In the genomic region with DNA sequence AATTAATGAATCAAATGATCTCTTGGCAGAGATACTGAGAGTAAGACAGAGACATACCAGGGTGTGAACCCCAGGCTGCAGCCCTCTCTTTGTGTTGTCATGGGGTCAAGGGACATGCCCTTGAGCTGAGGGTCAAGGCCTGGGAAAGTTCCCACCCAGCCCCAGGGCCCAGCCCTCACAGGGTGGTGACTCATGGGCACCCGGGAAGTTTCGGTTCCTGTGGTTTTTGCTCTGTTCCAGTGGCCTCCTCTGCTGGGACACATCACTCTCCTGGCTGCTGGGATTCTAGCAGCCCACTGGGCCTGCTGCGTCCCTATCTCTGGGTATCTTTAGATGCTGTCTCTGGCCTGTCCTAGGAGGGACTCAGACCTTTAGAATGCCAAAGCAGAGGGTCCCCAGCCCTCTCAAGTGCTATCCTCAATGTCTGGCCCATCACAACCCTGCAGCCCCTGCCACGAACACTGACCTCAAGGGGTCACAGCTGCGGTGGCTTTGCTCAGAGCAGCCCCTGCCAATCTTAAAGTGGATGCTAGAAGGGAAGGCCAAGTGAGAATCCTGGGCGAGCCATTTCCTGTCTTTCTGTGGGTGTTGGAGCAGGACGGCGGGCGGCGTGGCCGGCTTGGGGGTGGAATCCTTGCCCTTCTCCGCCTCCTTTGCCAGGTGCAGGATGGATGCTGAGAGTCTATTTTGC, we compare ENCODE assay signal across 10 cellular contexts.
A peak's percentile ranks its signal among the peaks of the same experiment; 100 is the strongest.
DNase-seq lines count a peak whose midpoint lies in the region; ATAC-seq and TF ChIP-seq lines count a peak whose summit lies in the region.
"Had no signal": no experiment of that assay in that cellular context is flagged by ENCODE, and none has a peak within 500 bp of the region (broad histone marks: within the 10 kb centered on the region; RNA-seq: fewer than 3 reads in every experiment).

No MANE protein-coding gene starts in this region.

- no peak overlapping the region for H3K27ac ChIP-seq in right lobe of liver
- H3K27ac ChIP-seq: body of pancreas, KMS-11 had no signal

- peak; percentile 51 to 83 (median 54) for ATAC-seq in right lobe of liver
- no peak for ATAC-seq in HG03196 (IDR thresholded peaks at IDR 0.05; ENCODE audit: unreplicated experiment)
- no peak for ATAC-seq in HG02571 (IDR thresholded peaks at IDR 0.05; ENCODE audit: unreplicated experiment)
- ATAC-seq: body of pancreas had no signal

- intact Hi-C loops in right lobe of liver (cut with DNase I) = no loop called here

- H3K27me3 ChIP-seq in adipocyte (replicated peaks; ENCODE audit: control insufficient read depth, insufficient read depth, low read length) = peaks cover 22% of the 10 kb centered on the region
- H3K27me3 ChIP-seq in right lobe of liver = no peaks in the 10 kb centered on the region
- H3K27me3 ChIP-seq: body of pancreas had no signal

- peak; percentile 68 for DNase-seq in AG08395 (ENCODE audit: low spot score)
- DNase-seq in HCEC 1CT = peak; percentile 34
- peak; percentile 47 for DNase-seq in adipocyte (ENCODE audit: low read depth)
- DNase-seq in right lobe of liver = peak in 2 of 3 donors; percentile 50 to 76
- no peak for DNase-seq in DMS114 treated with DMSO at 0.1 percent for 48 hours (lab: John Stamatoyannopoulos, UW; ENCODE audit: unreplicated experiment)
- DNase-seq in NCI-H187 treated with DMSO at 0.1 percent for 48 hours (lab: John Stamatoyannopoulos, UW) = no peak

- WGBS in right lobe of liver (ENCODE audit: insufficient coverage, low coverage, low lambda C conversion rate, missing lambda C conversion rate) = 60% methylated on average over 2 of the region's 12 CpGs

- no peak for TF ChIP-seq CTCF in right lobe of liver (IDR thresholded peaks at IDR 0.05)

- H3K9me3 ChIP-seq in adipocyte (ENCODE audit: control insufficient read depth, low read length) (no peaks in the 10 kb centered on the region), right lobe of liver (no peaks in the 10 kb centered on the region)
- H3K9me3 ChIP-seq: body of pancreas had no signal

- no peak overlapping the region for H3K9ac ChIP-seq in adipocyte (ENCODE audit: low read length)
- H3K9ac ChIP-seq: KMS-11 had no signal

- no peak for TF ChIP-seq POLR2A in right lobe of liver (IDR thresholded peaks at IDR 0.05)

- H3K36me3 ChIP-seq in adipocyte (ENCODE audit: control insufficient read depth, insufficient read depth, low read length, severe bottlenecking) (no peaks in the 10 kb centered on the region), right lobe of liver (no peaks in the 10 kb centered on the region)

- H3K4me3 ChIP-seq in adipocyte (ENCODE audit: low read length) = no peak overlapping the region
- no peak overlapping the region for H3K4me3 ChIP-seq in right lobe of liver
- H3K4me3 ChIP-seq: body of pancreas had no signal

- H3K4me1 ChIP-seq in adipocyte (ENCODE audit: control insufficient read depth, insufficient read depth, low read length) (no peaks in the 10 kb centered on the region), right lobe of liver (peaks cover 0 to 13% (median 2%) of the 10 kb centered on the region in 4 donors)
- H3K4me1 ChIP-seq: body of pancreas had no signal

Comparison
In these comparisons a context has a peak if more than half of its experiments do, and no peak if none do; other contexts are left out.
1. DNase-seq: peak in AG08395 (single experiment), HCEC 1CT (single experiment), adipocyte (single experiment) and right lobe of liver (2 of 3); none in DMS114 treated with DMSO at 0.1 percent for 48 hours (single experiment) and NCI-H187 treated with DMSO at 0.1 percent for 48 hours (single experiment).
2. ATAC-seq: peak in right lobe of liver (4 of 4); none in HG03196 (single experiment) and HG02571 (single experiment).